In the genomic region with DNA sequence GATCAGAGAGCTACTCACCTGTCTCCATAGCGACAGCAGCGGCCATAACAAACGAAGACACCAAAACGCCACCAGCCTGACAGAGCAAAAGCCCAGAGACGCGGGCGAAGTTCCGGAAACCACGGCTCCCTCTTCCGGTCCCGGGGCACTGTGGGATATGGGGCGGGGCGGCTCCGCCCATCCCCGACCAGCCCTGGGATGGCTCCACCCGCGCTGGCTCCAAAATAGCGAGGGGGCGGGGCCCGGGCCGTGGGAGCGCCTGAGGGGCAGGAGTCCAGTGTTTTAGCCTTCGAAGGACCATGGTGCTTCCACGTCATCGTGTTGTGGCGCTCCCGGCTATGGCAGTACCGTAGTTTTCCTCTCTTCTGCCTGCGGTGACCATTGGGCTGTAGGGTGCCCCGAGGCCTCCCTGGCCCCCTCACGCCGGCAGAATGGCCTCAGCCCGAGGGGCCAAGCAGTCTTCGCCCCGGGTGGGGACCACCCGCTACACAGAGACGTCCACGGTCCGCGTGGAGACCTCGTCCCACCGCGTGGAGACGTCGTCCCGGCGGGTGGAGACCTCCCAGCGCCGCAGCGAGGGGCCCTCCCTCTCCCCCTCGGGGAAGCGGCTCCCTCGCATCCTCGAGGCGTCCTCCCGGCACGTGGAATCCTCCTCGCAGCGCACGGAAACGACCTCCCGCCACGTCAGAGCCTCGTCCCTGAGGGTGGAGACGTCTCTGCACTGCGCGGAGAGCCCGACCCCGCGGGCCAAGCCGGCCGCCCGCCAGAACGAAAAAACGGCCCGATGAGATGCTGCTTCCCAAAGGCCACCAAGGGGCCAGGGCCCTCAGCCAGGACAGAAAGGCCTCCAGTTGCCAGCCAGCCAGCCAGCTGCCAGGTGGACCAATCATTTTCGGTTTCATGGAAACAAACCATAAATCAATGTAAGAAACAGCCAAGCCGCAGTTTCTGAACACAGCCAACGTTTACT, we compare ENCODE assay signal across 8 cellular contexts. TPM values are rescaled to one million over a fixed set of nuclear protein-coding genes. Genes with fewer than 3 reads are reported as not detected.
DNase-seq lines count a peak whose midpoint lies in the region; ATAC-seq and TF ChIP-seq lines count a peak whose summit lies in the region.

A gene (plus strand): TSS at position 280 of the 970 bp plus-strand sequence. CDS start 152 bp downstream, at position 432.
A gene (minus strand): TSS at position 123 of the 970 bp plus-strand sequence. CDS start 77 bp downstream, at position 46.

- H3K9me3 ChIP-seq in BE2C: no peaks in the 10 kb centered on the region; the same call in 1 of the 2 replicates

- TF ChIP-seq CTCF in BE2C (IDR thresholded peaks at IDR 0.05; ENCODE audit: low read depth, low read length): no peak

- H3K27me3 ChIP-seq in BE2C: no peaks in the 10 kb centered on the region

- no peaks in the 10 kb centered on the region for H3K36me3 ChIP-seq in BE2C

- POLR2A ChIA-PET in activated CD4-positive, alpha-beta T cell treated with anti-CD3 and anti-CD28 coated beads, Interleukin-2, amount 10 ng/mL, durations not matched to agents 7 days and 5 days (lab: Charles Lee): interaction anchor here (1.0 kb wide), 1 partner anchor 10 kb away, joined by 6 read pairs; no protein-coding TSS in a partner anchor

- peaks cover 3% of the 10 kb centered on the region for H3K27me3 Mint-ChIP-seq in activated CD4-positive, alpha-beta T cell treated with anti-CD3 and anti-CD28 coated beads, Interleukin-2, amount 10 ng/mL, durations not matched to agents 7 days and 5 days

- H3K4me3 Mint-ChIP-seq in activated CD4-positive, alpha-beta T cell treated with anti-CD3 and anti-CD28 coated beads, Interleukin-2, amount 10 ng/mL, durations not matched to agents 7 days and 5 days: peak within 1 kb of the TSS; percentile 91

- peak; percentile 95 for ATAC-seq in GM19324 (IDR thresholded peaks at IDR 0.05; ENCODE audit: low FRiP score, unreplicated experiment)
- ATAC-seq in HG03460 (IDR thresholded peaks at IDR 0.05; ENCODE audit: unreplicated experiment): peak; percentile 90

- peak within 1 kb of the TSS; percentile 96 for H3K4me3 ChIP-seq in BE2C (ENCODE audit: low read depth, low read length)

- DNase-seq in BE2C: peak; percentile 91
- peak; percentile 69 for DNase-seq in NCI-H526 treated with DMSO at 0.1 percent for 48 hours (lab: John Stamatoyannopoulos, UW)
- DNase-seq in activated CD4-positive, alpha-beta T cell treated with anti-CD3 and anti-CD28 coated beads, Interleukin-2, amount 10 ng/mL, durations not matched to agents 7 days and 5 days: peak; percentile 96
- DNase-seq in cortex of kidney (lab: John Stamatoyannopoulos, UW): peak; percentile 71
- peak; percentile 97 for DNase-seq in left kidney (ENCODE audit: low read depth, low spot score)
- peak; percentile 96 for DNase-seq in stimulated activated CD4-positive, alpha-beta T cell treated with anti-CD3 and anti-CD28 coated beads, Interleukin-1b, Interleukin-23, amount 100 ng/mL, for 48 hours

- no peaks in the 10 kb centered on the region for H3K4me1 ChIP-seq in BE2C

- CTCF ChIA-PET in activated CD4-positive, alpha-beta T cell treated with anti-CD3 and anti-CD28 coated beads, Interleukin-2, amount 10 ng/mL, durations not matched to agents 7 days and 5 days (lab: Charles Lee): interaction anchor here (0.6 to 1.3 kb wide), 3 partner anchors 12 to 181 kb away, joined by 3 to 4 read pairs (median 4); a partner anchor contains a TSS

- peaks cover 63% of the 10 kb centered on the region for H3K4me1 Mint-ChIP-seq in activated CD4-positive, alpha-beta T cell treated with anti-CD3 and anti-CD28 coated beads, Interleukin-2, amount 10 ng/mL, durations not matched to agents 7 days and 5 days

- peaks cover 29% of the 10 kb centered on the region for H3K36me3 Mint-ChIP-seq in activated CD4-positive, alpha-beta T cell treated with anti-CD3 and anti-CD28 coated beads, Interleukin-2, amount 10 ng/mL, durations not matched to agents 7 days and 5 days (ENCODE audit: low read depth)

- H3K9me3 Mint-ChIP-seq in activated CD4-positive, alpha-beta T cell treated with anti-CD3 and anti-CD28 coated beads, Interleukin-2, amount 10 ng/mL, durations not matched to agents 7 days and 5 days: no peaks in the 10 kb centered on the region

- H3K27ac Mint-ChIP-seq in activated CD4-positive, alpha-beta T cell treated with anti-CD3 and anti-CD28 coated beads, Interleukin-2, amount 10 ng/mL, durations not matched to agents 7 days and 5 days: peak within 1 kb of the TSS; percentile 98

RNA-seq across cellular contexts. Expression of the first gene that starts in this region (rescaled TPM):
- 0.83 TPM for polyA plus RNA-seq in BE2C (2012; ENCODE audit: insufficient read depth, insufficient read length, low read depth)
- total RNA-seq in activated CD4-positive, alpha-beta T cell treated with anti-CD3 and anti-CD28 coated beads, Interleukin-2, amount 10 ng/mL, durations not matched to agents 7 days and 5 days: 1 to 10 TPM; 1.9 to 2.5 TPM

RNA-seq across cellular contexts. Expression of the second gene that starts in this region (rescaled TPM):
- polyA plus RNA-seq in BE2C (2012; ENCODE audit: insufficient read depth, insufficient read length, low read depth): 10.6 TPM
- 10 to 100 TPM; 19.4 to 20.3 TPM for total RNA-seq in activated CD4-positive, alpha-beta T cell treated with anti-CD3 and anti-CD28 coated beads, Interleukin-2, amount 10 ng/mL, durations not matched to agents 7 days and 5 days

Comparison
In these comparisons a context has a peak if more than half of its experiments do, and no peak if none do; other contexts are left out.
1. Peak in every context shown above with its lines: DNase-seq, ATAC-seq and H3K4me3 ChIP-seq.